Comparison of ENCODE assay signal across 14 cellular contexts in genomic region chr13:110114351-110114750, GRCh38.
DNase-seq lines count a peak whose midpoint lies in the region; ATAC-seq, FAIRE-seq and TF ChIP-seq lines count a peak whose summit lies in the region.
"Had no signal": no experiment of that assay in that cellular context is flagged by ENCODE, and none has a peak within 500 bp of the region (broad histone marks: within the 10 kb centered on the region; RNA-seq: fewer than 3 reads in every experiment).

No MANE protein-coding gene starts in this region.

- DNase-seq in AG08396 (ENCODE audit: low spot score) (peak; percentile 69), H54 (ENCODE audit: insufficient read length, low spot score) (no peak), fibroblast of peridontal ligament (ENCODE audit: extremely low read depth) (peak; percentile 17), SHP77 (lab: John Stamatoyannopoulos, UW) (no peak)
- no peak for DNase-seq in activated CD4-positive, alpha-beta T cell treated with anti-CD3 and anti-CD28 coated beads, Interleukin-2, amount 50 U/mL, for 4 hours
- no peak for DNase-seq in stimulated activated CD4-positive, alpha-beta T cell treated with anti-CD3 and anti-CD28 coated beads, Interleukin-12 subunit alpha, Interleukin-12 subunit beta, amount 100 ng/mL, for 4 hours
- DNase-seq: H9, NCI-H1048, NCI-H2107, NCI-H345, NCI-H526 treated with DMSO at 0.1 percent for 48 hours had no signal

- no peak for TF ChIP-seq POLR2A in H54 (IDR thresholded peaks at IDR 0.05; ENCODE audit: low read depth, low read length)

- no peak for ATAC-seq in HG02588 (IDR thresholded peaks at IDR 0.05; ENCODE audit: unreplicated experiment)
- ATAC-seq: K562 had no signal

- H3K27ac ChIP-seq in VCaP, result peak overlapping the region; percentile 5; the same call in 1 of the 2 replicates

- FAIRE-seq in H54 (lab: Jason Lieb, UNC), result peak; percentile 45
- FAIRE-seq: K562 had no signal

- no peak for TF ChIP-seq CTCF in VCaP (conservative IDR thresholded peaks at IDR 0.05)

Comparison
In these comparisons a context has a peak if more than half of its experiments do, and no peak if none do; other contexts are left out.
1. DNase-seq: peak in AG08396 (single experiment) and fibroblast of peridontal ligament (single experiment); none in H54 (single experiment), activated CD4-positive, alpha-beta T cell treated with anti-CD3 and anti-CD28 coated beads, Interleukin-2, amount 50 U/mL, for 4 hours (0 of 2), SHP77 (0 of 2) and stimulated activated CD4-positive, alpha-beta T cell treated with anti-CD3 and anti-CD28 coated beads, Interleukin-12 subunit alpha, Interleukin-12 subunit beta, amount 100 ng/mL, for 4 hours (single experiment).